In the genomic region with DNA sequence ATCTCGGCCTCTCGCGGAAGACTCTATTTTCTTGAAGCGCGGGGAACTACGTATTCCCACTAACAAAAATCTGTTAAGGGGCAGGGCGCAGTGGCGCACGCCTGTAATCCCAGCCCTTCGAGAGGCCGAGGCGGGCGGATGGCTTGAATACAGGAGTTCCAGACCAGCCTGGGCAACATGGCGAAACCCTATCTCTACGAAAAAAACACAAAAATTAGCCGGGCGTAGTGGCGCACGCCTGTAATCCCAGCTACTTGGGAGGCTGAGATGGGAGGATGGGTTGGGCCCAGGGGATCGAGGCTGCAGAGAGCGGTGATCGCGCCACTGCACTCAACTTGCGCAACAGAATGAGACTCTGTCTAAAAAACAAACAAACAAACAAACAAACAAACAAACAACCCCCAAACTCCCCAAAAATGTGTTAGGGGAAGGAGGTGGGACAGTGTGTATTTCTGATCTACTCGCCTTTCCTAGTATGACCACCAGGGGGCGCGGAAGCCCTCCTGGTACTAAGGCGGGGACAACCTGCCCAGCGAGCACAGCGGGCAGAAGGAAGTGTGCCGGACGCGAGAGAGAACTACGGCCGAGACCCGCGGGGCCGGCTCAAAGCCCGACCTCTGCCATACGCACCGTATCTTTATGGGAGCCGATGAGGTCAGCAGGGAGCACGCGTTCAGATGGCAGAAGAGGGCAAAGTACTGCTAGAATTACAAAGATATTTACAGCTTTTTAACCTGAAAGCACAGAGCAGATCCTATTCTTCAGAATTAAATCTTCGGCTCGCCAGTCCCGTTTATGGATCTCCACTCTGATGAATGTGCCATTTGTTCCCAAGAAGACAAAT, we compare ENCODE assay signal across 8 cellular contexts.
A peak's percentile ranks its signal among the peaks of the same experiment; 100 is the strongest.
DNase-seq lines count a peak whose midpoint lies in the region; ATAC-seq, FAIRE-seq and TF ChIP-seq lines count a peak whose summit lies in the region.

No MANE protein-coding gene starts in this region.

- no peaks in the 10 kb centered on the region for H3K9me3 Mint-ChIP-seq in nephron

- DNase-seq in DMS153 (lab: John Stamatoyannopoulos, UW) = peak; percentile 40
- DNase-seq in HuH-7.5 (ENCODE audit: low spot score) = peak; percentile 94
- DNase-seq in RCC 7860 (ENCODE audit: low spot score) = peak; percentile 60
- DNase-seq in activated T-helper 1 cell treated with anti-CD3 and anti-CD28 coated beads, Interleukin-2, amount 50 U/mL, for 16 hours (ENCODE audit: low read depth in 1 of 2, low spot score in 1 of 2) = peak; percentile 70 to 73
- DNase-seq in fibroblast of peridontal ligament (ENCODE audit: extremely low read depth) = peak; percentile 75
- DNase-seq in stimulated activated naive CD8-positive, alpha-beta T cell treated with anti-CD3 and anti-CD28 coated beads, Interleukin-15, Interleukin-2, amounts not matched to agents 100 U/mL and 50 U/mL, for 24 hours = peak; percentile 88

- peak; percentile 73 for ATAC-seq in GM21526 (IDR thresholded peaks at IDR 0.05; ENCODE audit: low FRiP score, unreplicated experiment)
- peak; percentile 73 for ATAC-seq in stimulated activated naive CD8-positive, alpha-beta T cell treated with anti-CD3 and anti-CD28 coated beads, Interleukin-15, Interleukin-2, amounts not matched to agents 100 U/mL and 50 U/mL, for 24 hours

- peaks cover 38% of the 10 kb centered on the region for H3K27me3 Mint-ChIP-seq in nephron (ENCODE audit: low read depth)

- peak; percentile 14 for FAIRE-seq in RCC 7860 (lab: Jason Lieb, UNC)

- H3K4me3 Mint-ChIP-seq in nephron = peak overlapping the region; percentile 87 to 94 (median 93)

- H3K36me3 Mint-ChIP-seq in nephron (ENCODE audit: low read depth) = no peaks in the 10 kb centered on the region

- H3K27ac Mint-ChIP-seq in nephron = peak overlapping the region; percentile 62 to 89 (median 86)

- peak; percentile 88 to 92 (median 91) for TF ChIP-seq CTCF in nephron (IDR thresholded peaks at IDR 0.05; ENCODE audit: unreplicated experiment in 3 of 3)

- peaks cover 11% of the 10 kb centered on the region for H3K4me1 Mint-ChIP-seq in nephron

Comparison
In these comparisons a context has a peak if more than half of its experiments do, and no peak if none do; other contexts are left out.
1. Peak in every context shown above with its lines: DNase-seq and ATAC-seq.
2. DNase-seq: peak in every context shown above with its lines; median percentile 94 in HuH-7.5; 88 in stimulated activated naive CD8-positive, alpha-beta T cell treated with anti-CD3 and anti-CD28 coated beads, Interleukin-15, Interleukin-2, amounts not matched to agents 100 U/mL and 50 U/mL, for 24 hours; 75 in fibroblast of peridontal ligament; 72 in activated T-helper 1 cell treated with anti-CD3 and anti-CD28 coated beads, Interleukin-2, amount 50 U/mL, for 16 hours; 60 in RCC 7860; 40 in DMS153.